Comparison of ENCODE assay signal across 9 cellular contexts in genomic region chr21:26686278-26686677, GRCh38.
DNase-seq lines count a peak whose midpoint lies in the region; ATAC-seq, FAIRE-seq and TF ChIP-seq lines count a peak whose summit lies in the region.
"Had no signal": no experiment of that assay in that cellular context is flagged by ENCODE, and none has a peak within 500 bp of the region (broad histone marks: within the 10 kb centered on the region; RNA-seq: fewer than 3 reads in every experiment).

No MANE protein-coding gene starts in this region.

- 21% methylated on average over 3 of the region's 3 CpGs for WGBS in GM12878 (ENCODE audit: insufficient coverage, insufficient replicate concordance, low lambda C conversion rate, missing lambda C conversion rate)

- no peaks in the 10 kb centered on the region for H4K20me1 ChIP-seq in GM12878 (ENCODE audit: control insufficient read depth, insufficient read depth)

- H3K9me3 ChIP-seq in GM12878 (replicated peaks; ENCODE audit: control insufficient read depth, insufficient read depth, low read length) = no peaks in the 10 kb centered on the region

- no peak overlapping the region for H3K27ac ChIP-seq in GM12878 (ENCODE audit: control insufficient read depth, insufficient read depth)

- intact Hi-C loops in GM12878 (cut with micrococcal nuclease; ENCODE audit: unreplicated experiment) = no loop called here

- no peaks in the 10 kb centered on the region for H3K79me2 ChIP-seq in GM12878 (ENCODE audit: control insufficient read depth, insufficient read depth, low read length)

- DNase-seq in COLO829 (ENCODE audit: low spot score) = peak; percentile 12
- peak; percentile 36 for DNase-seq in MV-4-11 (lab: John Stamatoyannopoulos, UW)
- no peak for DNase-seq in GM12878 (ENCODE audit: low read depth, low spot score)
- DNase-seq in stimulated activated naive B cell treated with anti-CD40 and anti-IgM and Interleukin-4, amounts not matched to agents 10 μg/mL and 1 μg/mL and 100 μg/mL, for 72 hours = peak; percentile 46
- no peak for DNase-seq in T-helper 2 cell treated with Interferon-gamma antibody and Interleukin-4, amounts not matched to agents 5 μg/mL and 100 μg/mL, for 36 hours (ENCODE audit: low spot score)
- DNase-seq in germinal center (ENCODE audit: low spot score) = no peak
- no peak for DNase-seq in NCI-H526 treated with DMSO at 0.1 percent for 48 hours (lab: John Stamatoyannopoulos, UW)

- TF ChIP-seq POLR2A in GM12878 (IDR thresholded peaks at IDR 0.05; ENCODE audit: low read depth, low read length) = no peak

- no peaks in the 10 kb centered on the region for H3K36me3 ChIP-seq in GM12878 (ENCODE audit: control insufficient read depth in 2 of 2, insufficient read depth in 2 of 2, low read length in 1 of 2)

- H3K27me3 Mint-ChIP-seq in stimulated activated naive B cell treated with anti-CD40 and anti-IgM and Interleukin-4, amounts not matched to agents 10 μg/mL and 1 μg/mL and 100 μg/mL, for 72 hours = peaks cover 6 to 7% of the 10 kb centered on the region in 2 donors
- H3K27me3 Mint-ChIP-seq in T-helper 2 cell treated with Interferon-gamma antibody and Interleukin-4, amounts not matched to agents 5 μg/mL and 100 μg/mL, for 36 hours (ENCODE audit: low read depth) = no peaks in the 10 kb centered on the region
- H3K27me3 Mint-ChIP-seq: dendritic cell treated with granulocyte-macrophage colony-stimulating factor and Interleukin-4, amounts not matched to agents 40 ng/mL and 50 ng/mL, for 4 days had no signal

- peak overlapping the region; percentile 38 for H3K27ac Mint-ChIP-seq in stimulated activated naive B cell treated with anti-CD40 and anti-IgM and Interleukin-4, amounts not matched to agents 10 μg/mL and 1 μg/mL and 100 μg/mL, for 72 hours
- H3K27ac Mint-ChIP-seq in T-helper 2 cell treated with Interferon-gamma antibody and Interleukin-4, amounts not matched to agents 5 μg/mL and 100 μg/mL, for 36 hours = no peak overlapping the region
- H3K27ac Mint-ChIP-seq: dendritic cell treated with granulocyte-macrophage colony-stimulating factor and Interleukin-4, amounts not matched to agents 40 ng/mL and 50 ng/mL, for 4 days had no signal

- CTCF ChIA-PET in GM12878 (lab: Yijun Ruan, JAX) = no interaction called here

- POLR2A ChIA-PET in GM12878 (lab: Charles Lee) = no interaction called here

- no TSS peak for BruUV-seq in GM12878 (replicated peaks; lab: Mats Ljungman, UMichigan)

- no peak for TF ChIP-seq CTCF in GM12878 (IDR thresholded peaks at IDR 0.05 in 2 of 3, conservative IDR thresholded peaks at IDR 0.05 in 1 of 3; ENCODE audit: control insufficient read depth in 2 of 3, extremely low read depth in 1 of 3, insufficient read depth in 1 of 3, low read depth in 3 of 3, low read length in 3 of 3)

- RAD21 ChIA-PET in GM12878 (lab: Charles Lee; ENCODE audit: unreplicated experiment) = no interaction called here

- in situ Hi-C loops in GM12878 (cut with MboI) = no loop called here

- H3K9ac ChIP-seq in GM12878 (ENCODE audit: control insufficient read depth, insufficient read depth, low read length) = no peak overlapping the region

- ATAC-seq in GM21526 (IDR thresholded peaks at IDR 0.05; ENCODE audit: low FRiP score, unreplicated experiment) = peak; percentile 61
- ATAC-seq in GM12878 = no peak
- peak; percentile 99 to 100 for ATAC-seq in stimulated activated naive B cell treated with anti-CD40 and anti-IgM and Interleukin-4, amounts not matched to agents 10 μg/mL and 1 μg/mL and 100 μg/mL, for 72 hours (replicated peaks)

- TF ChIP-seq RAD21 in GM12878 (IDR thresholded peaks at IDR 0.05; ENCODE audit: insufficient read depth, low read depth, low read length) = no peak

- no peak overlapping the region for H2AFZ ChIP-seq in GM12878 (ENCODE audit: control insufficient read depth, low read depth, low read length)

- no peak overlapping the region for H3K4me3 Mint-ChIP-seq in stimulated activated naive B cell treated with anti-CD40 and anti-IgM and Interleukin-4, amounts not matched to agents 10 μg/mL and 1 μg/mL and 100 μg/mL, for 72 hours
- H3K4me3 Mint-ChIP-seq in T-helper 2 cell treated with Interferon-gamma antibody and Interleukin-4, amounts not matched to agents 5 μg/mL and 100 μg/mL, for 36 hours = no peak overlapping the region
- H3K4me3 Mint-ChIP-seq: dendritic cell treated with granulocyte-macrophage colony-stimulating factor and Interleukin-4, amounts not matched to agents 40 ng/mL and 50 ng/mL, for 4 days had no signal

- H3K4me2 ChIP-seq in GM12878 (ENCODE audit: control insufficient read depth, insufficient read depth) = no peak overlapping the region

- H3K4me1 Mint-ChIP-seq in stimulated activated naive B cell treated with anti-CD40 and anti-IgM and Interleukin-4, amounts not matched to agents 10 μg/mL and 1 μg/mL and 100 μg/mL, for 72 hours = peaks cover 3 to 5% of the 10 kb centered on the region in 2 donors
- peaks cover 3% of the 10 kb centered on the region for H3K4me1 Mint-ChIP-seq in T-helper 2 cell treated with Interferon-gamma antibody and Interleukin-4, amounts not matched to agents 5 μg/mL and 100 μg/mL, for 36 hours (ENCODE audit: low read depth)

- no peaks in the 10 kb centered on the region for H3K4me1 ChIP-seq in GM12878 (ENCODE audit: control insufficient read depth, insufficient read depth, low read length)

- H3K36me3 Mint-ChIP-seq in stimulated activated naive B cell treated with anti-CD40 and anti-IgM and Interleukin-4, amounts not matched to agents 10 μg/mL and 1 μg/mL and 100 μg/mL, for 72 hours = peaks cover 3 to 4% of the 10 kb centered on the region in 2 donors
- no peaks in the 10 kb centered on the region for H3K36me3 Mint-ChIP-seq in T-helper 2 cell treated with Interferon-gamma antibody and Interleukin-4, amounts not matched to agents 5 μg/mL and 100 μg/mL, for 36 hours (ENCODE audit: low read depth)

- H3K4me3 ChIP-seq in GM12878 = no peak overlapping the region

- no peaks in the 10 kb centered on the region for H3K27me3 ChIP-seq in GM12878 (replicated peaks in 1 of 2; ENCODE audit: control insufficient read depth in 2 of 2, insufficient read depth in 2 of 2, low read length in 1 of 2)

- H3K9me3 Mint-ChIP-seq in stimulated activated naive B cell treated with anti-CD40 and anti-IgM and Interleukin-4, amounts not matched to agents 10 μg/mL and 1 μg/mL and 100 μg/mL, for 72 hours = peaks cover 4% of the 10 kb centered on the region in 2 donors
- H3K9me3 Mint-ChIP-seq in T-helper 2 cell treated with Interferon-gamma antibody and Interleukin-4, amounts not matched to agents 5 μg/mL and 100 μg/mL, for 36 hours = peaks cover 7% of the 10 kb centered on the region

- TF ChIP-seq EP300 in GM12878 (IDR thresholded peaks at IDR 0.05; ENCODE audit: borderline replicate concordance in 1 of 2, control insufficient read depth in 1 of 2, low read depth in 2 of 2, low read length in 2 of 2) = no peak

- SMC1A ChIA-PET in GM12878 (lab: Charles Lee; ENCODE audit: uncharacterized antibody, unreplicated experiment) = no interaction called here

- FAIRE-seq in GM12878 (lab: Jason Lieb, UNC) = no peak

TF ChIP-seq in GM12878, 131 proteins besides CTCF, POLR2A, EP300 and RAD21 (continues in another document):
- no peak for TF ChIP-seq HCFC1 (IDR thresholded peaks at IDR 0.05; ENCODE audit: low read length)
- peak; percentile 39; the same call in 1 of the 2 replicates for TF ChIP-seq YY1 (IDR thresholded peaks at IDR 0.05; ENCODE audit: low read depth, low read length)
- TF ChIP-seq CREB1 (IDR thresholded peaks at IDR 0.05; ENCODE audit: low read depth) = 0 out of 2 replicates have a peak, but pooled peaks have one; percentile 19
- no peak for TF ChIP-seq RB1 (IDR thresholded peaks at IDR 0.05; ENCODE audit: borderline replicate concordance)
- TF ChIP-seq MTA3 (IDR thresholded peaks at IDR 0.05; ENCODE audit: borderline replicate concordance, low read length) = no peak
- TF ChIP-seq, protein P1, sequence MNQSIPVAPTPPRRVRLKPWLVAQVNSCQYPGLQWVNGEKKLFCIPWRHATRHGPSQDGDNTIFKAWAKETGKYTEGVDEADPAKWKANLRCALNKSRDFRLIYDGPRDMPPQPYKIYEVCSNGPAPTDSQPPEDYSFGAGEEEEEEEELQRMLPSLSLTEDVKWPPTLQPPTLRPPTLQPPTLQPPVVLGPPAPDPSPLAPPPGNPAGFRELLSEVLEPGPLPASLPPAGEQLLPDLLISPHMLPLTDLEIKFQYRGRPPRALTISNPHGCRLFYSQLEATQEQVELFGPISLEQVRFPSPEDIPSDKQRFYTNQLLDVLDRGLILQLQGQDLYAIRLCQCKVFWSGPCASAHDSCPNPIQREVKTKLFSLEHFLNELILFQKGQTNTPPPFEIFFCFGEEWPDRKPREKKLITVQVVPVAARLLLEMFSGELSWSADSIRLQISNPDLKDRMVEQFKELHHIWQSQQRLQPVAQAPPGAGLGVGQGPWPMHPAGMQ (IDR thresholded peaks at IDR 0.05; ENCODE audit: borderline replicate concordance) = no peak
- no peak for TF ChIP-seq TCF12 (IDR thresholded peaks at IDR 0.05; ENCODE audit: low read depth, low read length)
- TF ChIP-seq RELA (IDR thresholded peaks at IDR 0.05; ENCODE audit: borderline replicate concordance, partially characterized antibody) = no peak
- TF ChIP-seq LARP7 (IDR thresholded peaks at IDR 0.05) = no peak
- TF ChIP-seq ATF3 (IDR thresholded peaks at IDR 0.05; ENCODE audit: borderline replicate concordance, extremely low read depth, low read depth, low read length) = peak; percentile 23; the same call in 1 of the 2 replicates
- TF ChIP-seq ZNF384 (IDR thresholded peaks at IDR 0.05; ENCODE audit: borderline replicate concordance, low read depth, low read length) = no peak
- no peak for TF ChIP-seq RUNX3 (IDR thresholded peaks at IDR 0.05; ENCODE audit: low read length)
- TF ChIP-seq GABPA (IDR thresholded peaks at IDR 0.05; ENCODE audit: low read depth) = peak; percentile 73; the same call in 1 of the 2 replicates
- no peak for TF ChIP-seq FOS (IDR thresholded peaks at IDR 0.05; ENCODE audit: borderline replicate concordance, extremely low read depth, insufficient read length)
- TF ChIP-seq ZSCAN29 (IDR thresholded peaks at IDR 0.05) = no peak
- no peak for TF ChIP-seq ZBED1 (IDR thresholded peaks at IDR 0.05; ENCODE audit: borderline replicate concordance)
- peak; percentile 52 for TF ChIP-seq USF1 (IDR thresholded peaks at IDR 0.05; ENCODE audit: borderline replicate concordance, extremely low read length, insufficient read depth, low read depth, low read length)

Comparison
In these comparisons a context has a peak if more than half of its experiments do, and no peak if none do; other contexts are left out.
1. DNase-seq: peak in COLO829 (single experiment), MV-4-11 (single experiment) and stimulated activated naive B cell treated with anti-CD40 and anti-IgM and Interleukin-4, amounts not matched to agents 10 μg/mL and 1 μg/mL and 100 μg/mL, for 72 hours (single experiment); none in GM12878 (single experiment), T-helper 2 cell treated with Interferon-gamma antibody and Interleukin-4, amounts not matched to agents 5 μg/mL and 100 μg/mL, for 36 hours (single experiment), germinal center (single experiment) and NCI-H526 treated with DMSO at 0.1 percent for 48 hours (single experiment).